ENCODE assay signal across 14 cellular contexts in the genomic region with DNA sequence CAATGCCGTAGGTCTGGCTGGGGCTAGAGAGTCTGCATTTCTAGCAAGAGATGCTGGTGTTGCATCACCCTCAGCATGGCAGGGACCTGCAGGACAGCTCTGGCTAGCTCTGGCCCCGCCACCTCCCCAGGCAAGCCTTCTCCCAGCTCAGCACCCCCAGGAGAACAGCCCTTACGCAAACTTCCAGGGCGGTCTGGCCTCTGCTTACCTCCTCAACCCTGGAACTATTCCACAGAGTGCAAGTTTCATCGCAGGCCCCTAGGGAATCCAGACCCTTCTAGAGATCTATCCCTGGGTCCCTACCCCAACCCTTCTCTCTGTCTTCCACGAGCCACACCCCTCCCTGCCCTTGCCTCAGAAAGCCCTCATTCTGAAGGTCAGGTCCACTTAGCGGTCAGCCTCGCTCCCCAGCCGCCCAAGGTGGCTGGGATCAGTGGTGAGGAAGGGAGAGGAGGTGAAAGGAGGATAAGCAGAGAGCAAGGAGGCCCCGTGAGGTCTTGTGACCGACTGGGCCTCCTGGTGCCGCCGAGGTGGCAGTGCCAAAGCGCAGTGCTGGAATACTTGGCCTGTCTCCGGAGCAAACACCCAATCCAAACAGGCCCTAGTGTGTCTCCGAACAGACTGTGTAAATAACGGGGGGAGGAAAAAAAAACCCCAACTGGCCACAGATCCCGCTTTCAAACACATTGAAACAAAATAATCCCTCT.
DNase-seq lines count a peak whose midpoint lies in the region; ATAC-seq and TF ChIP-seq lines count a peak whose summit lies in the region.
"Had no signal": no experiment of that assay in that cellular context is flagged by ENCODE, and none has a peak within 500 bp of the region (broad histone marks: within the 10 kb centered on the region; RNA-seq: fewer than 3 reads in every experiment).

No MANE protein-coding gene starts in this region.

- H3K36me3 Mint-ChIP-seq in H9 (ENCODE audit: insufficient read depth in 1 of 3, low read depth in 3 of 3) = peaks cover 0 to 12% (median 3%) of the 10 kb centered on the region in 3 experiments; a peak in 3 of 7 replicates
- no peaks in the 10 kb centered on the region; the same call in 1 of the 2 replicates for H3K36me3 Mint-ChIP-seq in WTC11
- H3K36me3 Mint-ChIP-seq: CD14-positive monocyte; natural killer cell treated with Interleukin-12 subunit alpha and Interleukin-12 subunit beta and Interleukin-15 and Interleukin-18, amount 100 ng/mL, for 72 hours had no signal

- H3K9me3 Mint-ChIP-seq in H9 = 0 out of 5 replicates have a peak, but pooled peaks cover 2 to 3% of the 10 kb centered on the region in 2 experiments
- peaks cover 17% of the 10 kb centered on the region for H3K9me3 Mint-ChIP-seq in WTC11
- H3K9me3 Mint-ChIP-seq: natural killer cell treated with Interleukin-12 subunit alpha and Interleukin-12 subunit beta and Interleukin-15 and Interleukin-18, amount 100 ng/mL, for 72 hours had no signal

- H3K9ac ChIP-seq in H9 (ENCODE audit: extremely low read depth, insufficient read length, low read length) = no peak overlapping the region

- no peak overlapping the region for H4K5ac ChIP-seq in H9 (ENCODE audit: insufficient read length, low read depth, low read length)

- H3K14ac ChIP-seq in H9 (ENCODE audit: insufficient read depth, low read length) = peak overlapping the region; percentile 67; the same call in 1 of the 2 replicates

- CTCF ChIA-PET in WTC11 (lab: Charles Lee) = interaction anchor here (1.2 kb wide), 1 partner anchor 55 kb away, joined by 5 read pairs; no protein-coding TSS in a partner anchor

- DNase-seq in H9 = no peak
- DNase-seq in WTC11 (ENCODE audit: low spot score) = no peak
- peak; percentile 85 for DNase-seq in islet precursor cell
- peak; percentile 91 for DNase-seq in prostate gland (ENCODE audit: low spot score)
- DNase-seq in activated CD4-positive, alpha-beta T cell treated with anti-CD3 and anti-CD28 coated beads for 4 hours = no peak
- no peak for DNase-seq in RKO (ENCODE audit: low spot score)
- no peak for DNase-seq in HPDE6-E6E7 (ENCODE audit: extremely low spot score)
- no peak for DNase-seq in activated gamma-delta T cell treated with Interleukin-2 at 50 U/mL for 16 hours
- DNase-seq: activated CD4-positive, alpha-beta T cell treated with anti-CD3 and anti-CD28 coated beads for 1 hour; activated gamma-delta T cell had no signal

- no peaks in the 10 kb centered on the region for H3K9me3 ChIP-seq in H9 (ENCODE audit: control insufficient read depth, low read depth, low read length)
- H3K9me3 ChIP-seq in prostate gland = no peaks in the 10 kb centered on the region

- H2AFZ ChIP-seq in H9 (ENCODE audit: low read length) = no peak overlapping the region

- intact Hi-C loops in prostate gland (cut with DNase I) = no loop called here

- no peak overlapping the region for H2BK120ac ChIP-seq in H9 (ENCODE audit: low read depth, low read length, poor library complexity, severe bottlenecking)

- H2BK5ac ChIP-seq in H9 (ENCODE audit: insufficient read length, low read length) = no peak overlapping the region

- no peaks in the 10 kb centered on the region for H3K36me3 ChIP-seq in prostate gland

- H3K23me2 ChIP-seq in H9 (ENCODE audit: insufficient read length, low read depth, low read length, poor library complexity, severe bottlenecking) = no peaks in the 10 kb centered on the region

- no peak overlapping the region for H3T11ph ChIP-seq in H9 (ENCODE audit: low read length)

- H3K4ac ChIP-seq in H9 (ENCODE audit: low read depth, low read length) = no peak overlapping the region

- no CpG with 5 or more reads among the region's 18 CpGs for WGBS in H9 (ENCODE audit: extremely low coverage, insufficient read length, low lambda C conversion rate)
- 45% methylated on average over 18 of the region's 18 CpGs for WGBS in prostate gland

- H3K4me1 ChIP-seq in H9 (ENCODE audit: insufficient read depth, low read length) (no peaks in the 10 kb centered on the region; the same call in 1 of the 2 replicates), prostate gland (replicated peaks) (peaks cover 19% of the 10 kb centered on the region)

- no peak overlapping the region for H2AK5ac ChIP-seq in H9 (ENCODE audit: insufficient read length, low read length)

- H3K27me3 Mint-ChIP-seq in H9 (ENCODE audit: low read depth) (peaks cover 4% of the 10 kb centered on the region), WTC11 (ENCODE audit: low read depth) (no peaks in the 10 kb centered on the region; the same call in 1 of the 2 replicates)

- H4K20me1 ChIP-seq in H9 (ENCODE audit: control insufficient read depth, insufficient read depth, insufficient read length) = no peaks in the 10 kb centered on the region

- H3K27ac Mint-ChIP-seq in H9 (peak overlapping the region; percentile 19 to 62 (median 39); a peak in 2 of 7 replicates), WTC11 (no peak overlapping the region)
- H3K27ac Mint-ChIP-seq: CD14-positive monocyte; natural killer cell treated with Interleukin-12 subunit alpha and Interleukin-12 subunit beta and Interleukin-15 and Interleukin-18, amount 100 ng/mL, for 72 hours had no signal

- H3K4me3 Mint-ChIP-seq in H9 = no peak overlapping the region
- no peak overlapping the region for H3K4me3 Mint-ChIP-seq in WTC11
- H3K4me3 Mint-ChIP-seq: CD14-positive monocyte; natural killer cell treated with Interleukin-12 subunit alpha and Interleukin-12 subunit beta and Interleukin-15 and Interleukin-18, amount 100 ng/mL, for 72 hours had no signal

- POLR2A ChIA-PET in WTC11 (lab: Charles Lee) = no interaction called here

- no peaks in the 10 kb centered on the region for H3K27me3 ChIP-seq in H9 (ENCODE audit: insufficient read depth, low read length)
- no peaks in the 10 kb centered on the region for H3K27me3 ChIP-seq in prostate gland (replicated peaks; ENCODE audit: insufficient read depth)

- TF ChIP-seq POLR2A in prostate gland (IDR thresholded peaks at IDR 0.05) = no peak

- H3K18ac ChIP-seq in H9 (ENCODE audit: insufficient read length, low read depth, low read length) = peak overlapping the region; percentile 25

- H3K79me2 ChIP-seq in H9 (ENCODE audit: insufficient read depth, low read length) = no peaks in the 10 kb centered on the region

- no peak overlapping the region for H2BK20ac ChIP-seq in H9 (ENCODE audit: low read depth, low read length, poor library complexity, severe bottlenecking)

- H4K91ac ChIP-seq in H9 (ENCODE audit: insufficient read length, low read depth, low read length) = no peak overlapping the region

- H3K4me1 Mint-ChIP-seq in H9 = peaks cover 23 to 29% of the 10 kb centered on the region in 2 experiments
- H3K4me1 Mint-ChIP-seq in WTC11 = peaks cover 25% of the 10 kb centered on the region
- H3K4me1 Mint-ChIP-seq: CD14-positive monocyte had no signal

- no peaks in the 10 kb centered on the region for H3K79me1 ChIP-seq in H9 (ENCODE audit: insufficient read depth, low read depth, low read length, poor library complexity, severe bottlenecking)

- H3K27ac ChIP-seq in H9 (ENCODE audit: insufficient read length, low read depth, low read length) = no peak overlapping the region
- peak overlapping the region; percentile 84 to 91 for H3K27ac ChIP-seq in prostate gland

- no peak overlapping the region for H3K4me3 ChIP-seq in prostate gland
- H3K4me3 ChIP-seq: K562 had no signal

- no peak overlapping the region for H2BK15ac ChIP-seq in H9 (ENCODE audit: low read depth, low read length)

- H4K8ac ChIP-seq in H9 (replicated peaks; ENCODE audit: insufficient read length, low read depth, low read length) = no peak overlapping the region

- no peak overlapping the region for H3K23ac ChIP-seq in H9 (ENCODE audit: insufficient read length, low read depth, low read length)

- no peak overlapping the region for H2BK12ac ChIP-seq in H9 (ENCODE audit: insufficient read length, low read depth, low read length)

- no peak overlapping the region for H3K56ac ChIP-seq in H9 (ENCODE audit: insufficient read length, low read depth, low read length)

- ATAC-seq in WTC11 = peak; percentile 43
- ATAC-seq: K562, SK-N-SH treated with all-trans-retinoic acid at 6 μM for 48 hours had no signal

- no peak overlapping the region for H3K4me2 ChIP-seq in H9 (ENCODE audit: insufficient read depth, insufficient read length, low read length)

- TF ChIP-seq CTCF in H9 (conservative IDR thresholded peaks at IDR 0.05) = no peak
- no peak for TF ChIP-seq CTCF in WTC11 (IDR thresholded peaks at IDR 0.05)
- TF ChIP-seq CTCF in prostate gland (IDR thresholded peaks at IDR 0.05) = peak in 1 of 4 experiments; percentile 26

TF ChIP-seq in WTC11, 78 proteins besides CTCF, POLR2A, EP300 and RAD21:
- TF ChIP-seq GABPB1 (CRISPR knock-in tag; IDR thresholded peaks at IDR 0.05) = peak; percentile 99
- TF ChIP-seq, protein P1, sequence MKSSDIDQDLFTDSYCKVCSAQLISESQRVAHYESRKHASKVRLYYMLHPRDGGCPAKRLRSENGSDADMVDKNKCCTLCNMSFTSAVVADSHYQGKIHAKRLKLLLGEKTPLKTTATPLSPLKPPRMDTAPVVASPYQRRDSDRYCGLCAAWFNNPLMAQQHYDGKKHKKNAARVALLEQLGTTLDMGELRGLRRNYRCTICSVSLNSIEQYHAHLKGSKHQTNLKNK (CRISPR knock-in tag; IDR thresholded peaks at IDR 0.05) = no peak

Comparison
In these comparisons a context has a peak if more than half of its experiments do, and no peak if none do; other contexts are left out.
1. DNase-seq: peak in islet precursor cell (single experiment) and prostate gland (single experiment); none in H9 (single experiment), WTC11 (single experiment), activated CD4-positive, alpha-beta T cell treated with anti-CD3 and anti-CD28 coated beads for 4 hours (0 of 2), RKO (single experiment), HPDE6-E6E7 (single experiment) and activated gamma-delta T cell treated with Interleukin-2 at 50 U/mL for 16 hours (single experiment).